ENCODE assay signal across 15 cellular contexts in the genomic region with DNA sequence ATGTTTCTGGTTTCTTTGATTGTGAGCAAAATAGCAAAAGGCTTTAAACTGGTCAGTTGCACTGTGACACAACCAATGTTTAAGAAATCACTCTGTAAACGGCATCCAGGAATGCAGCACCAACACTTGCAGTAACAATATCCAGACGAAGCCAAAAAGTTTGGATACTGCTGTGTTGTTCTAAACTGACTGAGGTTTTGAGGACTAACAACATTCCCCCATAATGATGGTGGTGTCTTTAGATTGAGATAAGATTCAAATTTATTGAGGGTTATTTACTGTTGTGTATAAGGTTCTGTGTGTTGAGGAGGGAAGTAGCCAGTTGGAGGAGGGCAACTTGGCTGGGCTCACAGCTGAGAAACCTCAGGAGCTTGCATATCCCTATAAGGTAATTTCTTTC.
DNase-seq lines count a peak whose midpoint lies in the region; ATAC-seq, FAIRE-seq and TF ChIP-seq lines count a peak whose summit lies in the region.
"Had no signal": no experiment of that assay in that cellular context is flagged by ENCODE, and none has a peak within 500 bp of the region (broad histone marks: within the 10 kb centered on the region; RNA-seq: fewer than 3 reads in every experiment).

No MANE protein-coding gene starts in this region.

- H3K36me3 ChIP-seq in rectal smooth muscle tissue (ENCODE audit: control insufficient read depth, insufficient read depth, low read length) (no peaks in the 10 kb centered on the region), tibial artery (no peaks in the 10 kb centered on the region)

- H3K9me3 ChIP-seq in tibial artery: no peaks in the 10 kb centered on the region

- intact Hi-C loops in tibial artery (cut with DNase I; ENCODE audit: low total_unique reads): no loop called here

- H3K27me3 ChIP-seq in rectal smooth muscle tissue (ENCODE audit: control insufficient read depth, insufficient read depth, low read length): no peaks in the 10 kb centered on the region
- no peaks in the 10 kb centered on the region for H3K27me3 ChIP-seq in tibial artery

- no peak for TF ChIP-seq POLR2A in GM12892 (IDR thresholded peaks at IDR 0.05; ENCODE audit: low read depth, low read length)

- FAIRE-seq in GM12892 (lab: Jason Lieb, UNC): peak; percentile 5
- peak; percentile 77 for FAIRE-seq in TTC549 (lab: Jason Lieb, UNC)

- TF ChIP-seq CTCF in fibroblast of mammary gland (conservative IDR thresholded peaks at IDR 0.05; ENCODE audit: control insufficient read depth, insufficient read depth, low read depth, low read length): no peak
- no peak for TF ChIP-seq CTCF in tibial artery (IDR thresholded peaks at IDR 0.05)

- peaks cover 39% of the 10 kb centered on the region for H3K4me1 ChIP-seq in rectal smooth muscle tissue (ENCODE audit: control insufficient read depth, insufficient read depth, low read length)
- peaks cover 0 to 43% (median 8%) of the 10 kb centered on the region in 4 donors for H3K4me1 ChIP-seq in tibial artery

- H3K4me3 ChIP-seq in fibroblast of mammary gland (ENCODE audit: control insufficient read depth, low read depth, low read length): no peak overlapping the region
- H3K4me3 ChIP-seq in rectal smooth muscle tissue (ENCODE audit: low read length): no peak overlapping the region
- no peak overlapping the region for H3K4me3 ChIP-seq in tibial artery

- no peak for DNase-seq in GM12892 (ENCODE audit: insufficient read length)
- peak; percentile 54 for DNase-seq in fibroblast of mammary gland (ENCODE audit: low read depth)
- DNase-seq in tibial artery: no peak
- no peak for DNase-seq in HPDE6-E6E7 (ENCODE audit: extremely low spot score)
- DNase-seq: activated CD4-positive, CD25-positive, alpha-beta regulatory T cell; Calu3; Karpas-422; NCI-H187; NCI-H510A had no signal

- peak overlapping the region; percentile 78 for H3K27ac ChIP-seq in rectal smooth muscle tissue (ENCODE audit: low read depth, low read length)
- no peak overlapping the region for H3K27ac ChIP-seq in tibial artery

- no peak for ATAC-seq in HG02678 (IDR thresholded peaks at IDR 0.05; ENCODE audit: unreplicated experiment)
- no peak for ATAC-seq in HG02642 (IDR thresholded peaks at IDR 0.05; ENCODE audit: poor library complexity, unreplicated experiment)
- ATAC-seq: activated naive CD4-positive, alpha-beta T cell treated with anti-CD3 and anti-CD28 coated beads, Interleukin-2, amount 50 U/mL, for 72 hours; stimulated activated memory B cell treated with anti-CD40 and anti-IgM and Interleukin-4, amounts not matched to agents 10 μg/mL and 1 μg/mL and 100 μg/mL, for 72 hours had no signal

- no peak overlapping the region for H3K9ac ChIP-seq in rectal smooth muscle tissue (ENCODE audit: low read length)
